ENCODE assay signal across 27 cellular contexts in genomic region chr3:170529912-170530311, GRCh38. TPM values are rescaled to one million over a fixed set of nuclear protein-coding genes. Genes with fewer than 3 reads are reported as not detected.
DNase-seq lines count a peak whose midpoint lies in the region; ATAC-seq, FAIRE-seq and TF ChIP-seq lines count a peak whose summit lies in the region.
"Had no signal": no experiment of that assay in that cellular context is flagged by ENCODE, and none has a peak within 500 bp of the region (broad histone marks: within the 10 kb centered on the region; RNA-seq: fewer than 3 reads in every experiment).

No MANE protein-coding gene starts in this region.

- H3K27ac ChIP-seq in GM23338 (ENCODE audit: low read depth), result no peak overlapping the region
- no peak overlapping the region for H3K27ac ChIP-seq in K562 (ENCODE audit: extremely low read depth, low read depth, low read length)
- no peak overlapping the region for H3K27ac ChIP-seq in body of pancreas
- H3K27ac ChIP-seq in vagina, result no peak overlapping the region
- H3K27ac ChIP-seq: BLaER1 had no signal

- no peak for TF ChIP-seq RAD21 in K562 (CRISPR knock-in tag; conservative IDR thresholded peaks at IDR 0.05 in 1 of 2, IDR thresholded peaks at IDR 0.05 in 1 of 2)

- CTCF ChIA-PET in K562 (lab: Yijun Ruan, JAX; ENCODE audit: low intra/inter-chr PET ratio), result no interaction called here

- H3K9me3 ChIP-seq in K562 (replicated peaks; ENCODE audit: control insufficient read depth, insufficient read depth, low read depth, low read length), result no peaks in the 10 kb centered on the region
- H3K9me3 ChIP-seq in body of pancreas, result no peaks in the 10 kb centered on the region
- H3K9me3 ChIP-seq in vagina, result no peaks in the 10 kb centered on the region
- H3K9me3 ChIP-seq: BE2C had no signal

- H4K20me1 ChIP-seq in GM23338 (replicated peaks; ENCODE audit: insufficient read depth), result no peaks in the 10 kb centered on the region
- H4K20me1 ChIP-seq in K562 (replicated peaks; ENCODE audit: control insufficient read depth, insufficient read depth, low read length), result no peaks in the 10 kb centered on the region
- H4K20me1 ChIP-seq: BLaER1 had no signal

- H3K27me3 ChIP-seq in GM23338 (ENCODE audit: insufficient read depth) (no peaks in the 10 kb centered on the region), K562 (ENCODE audit: control insufficient read depth in 2 of 2, insufficient read depth in 2 of 2, low read length in 2 of 2) (no peaks in the 10 kb centered on the region; a peak in 1 of 5 replicates), body of pancreas (no peaks in the 10 kb centered on the region), vagina (no peaks in the 10 kb centered on the region)
- H3K27me3 ChIP-seq: BE2C, BLaER1 had no signal

- BruUV-seq in K562 (replicated peaks; lab: Mats Ljungman, UMichigan), result no TSS peak

- H3K9me1 ChIP-seq in K562 (ENCODE audit: control insufficient read depth, insufficient read depth, low read length), result no peaks in the 10 kb centered on the region

- WGBS in K562 (ENCODE audit: insufficient coverage, low coverage, missing lambda C conversion rate), result 50% methylated on average over 4 of the region's 4 CpGs
- WGBS in body of pancreas, 2 donors, result 79 to 87% methylated on average over 4 of the region's 4 CpGs

- no peak overlapping the region for H3K4me3 Mint-ChIP-seq in GM23338
- H3K4me3 Mint-ChIP-seq: CD14-positive monocyte; CD4-positive, alpha-beta memory T cell; CD4-positive, CD25-positive, alpha-beta regulatory T cell; CD8-positive, alpha-beta memory T cell had no signal

- no peak overlapping the region for H3K27ac Mint-ChIP-seq in GM23338
- H3K27ac Mint-ChIP-seq: CD14-positive monocyte; CD4-positive, alpha-beta memory T cell; CD8-positive, alpha-beta memory T cell had no signal

- TF ChIP-seq POLR2A in K562 (conservative IDR thresholded peaks at IDR 0.05), result no peak
- TF ChIP-seq POLR2A in body of pancreas (IDR thresholded peaks at IDR 0.05), result no peak
- no peak for TF ChIP-seq POLR2A in vagina (IDR thresholded peaks at IDR 0.05)

- no peaks in the 10 kb centered on the region for H3F3A ChIP-seq in GM23338 (replicated peaks; ENCODE audit: low read depth)

- no peak overlapping the region for H3K4me3 ChIP-seq in GM23338
- H3K4me3 ChIP-seq in K562, result no peak overlapping the region
- no peak overlapping the region for H3K4me3 ChIP-seq in body of pancreas
- no peak overlapping the region for H3K4me3 ChIP-seq in vagina
- H3K4me3 ChIP-seq: BLaER1 had no signal

- H3K79me2 ChIP-seq in GM23338 (replicated peaks; ENCODE audit: insufficient read depth) (no peaks in the 10 kb centered on the region), K562 (ENCODE audit: control insufficient read depth, insufficient read depth, low read length) (no peaks in the 10 kb centered on the region)

- H3K4me1 Mint-ChIP-seq in GM23338, result peaks cover 9% of the 10 kb centered on the region
- H3K4me1 Mint-ChIP-seq: CD14-positive monocyte; CD4-positive, alpha-beta memory T cell; CD4-positive, CD25-positive, alpha-beta regulatory T cell; CD8-positive, alpha-beta memory T cell had no signal

- ATAC-seq in GM23338 (no peak), K562 (no peak), GM18520 (IDR thresholded peaks at IDR 0.05; ENCODE audit: unreplicated experiment) (no peak), body of pancreas (no peak)

- DNase-seq in NCI-H82 (lab: John Stamatoyannopoulos, UW), result peak; percentile 29
- no peak for DNase-seq in NCI-H82 treated with DMSO at 0.1 percent for 48 hours (lab: John Stamatoyannopoulos, UW; ENCODE audit: unreplicated experiment)
- DNase-seq in G401 (ENCODE audit: low spot score), result peak; percentile 23
- DNase-seq in GM23338 (ENCODE audit: low spot score), result no peak
- no peak for DNase-seq in K562 (ENCODE audit: extremely low read depth in 1 of 4, low spot score in 3 of 4)
- DNase-seq in body of pancreas, result no peak
- no peak for DNase-seq in vagina (ENCODE audit: extremely low spot score in 2 of 2)
- DNase-seq: 8988T; ACHN; BE2C; CD4-positive, alpha-beta memory T cell; CD4-positive, CD25-positive, alpha-beta regulatory T cell; CD8-positive, alpha-beta memory T cell; COR-L47; DMS153; DMS53; DMS79; DND-41; EL; GF-D8 had no signal

- H3K27me3 Mint-ChIP-seq in GM23338 (ENCODE audit: insufficient read depth, low read depth, poor library complexity), result peaks cover 2% of the 10 kb centered on the region
- H3K27me3 Mint-ChIP-seq: CD4-positive, alpha-beta memory T cell; CD4-positive, CD25-positive, alpha-beta regulatory T cell had no signal

- H3K9me3 Mint-ChIP-seq in GM23338, result no peaks in the 10 kb centered on the region
- H3K9me3 Mint-ChIP-seq: CD4-positive, alpha-beta memory T cell; CD4-positive, CD25-positive, alpha-beta regulatory T cell; CD8-positive, alpha-beta memory T cell had no signal

- no peak for TF ChIP-seq CTCF in GM23338 (conservative IDR thresholded peaks at IDR 0.05; ENCODE audit: low read depth in 2 of 2)
- TF ChIP-seq CTCF in K562 (IDR thresholded peaks at IDR 0.05 in 2 of 3, conservative IDR thresholded peaks at IDR 0.05 in 1 of 3; ENCODE audit: insufficient read depth in 2 of 3, low read depth in 1 of 3, low read length in 3 of 3), result no peak
- TF ChIP-seq CTCF in body of pancreas (IDR thresholded peaks at IDR 0.05), result no peak
- no peak for TF ChIP-seq CTCF in vagina (IDR thresholded peaks at IDR 0.05)

- intact Hi-C loops in K562 (cut with micrococcal nuclease) (no loop called here), body of pancreas (cut with DNase I) (no loop called here), vagina (cut with DNase I) (no loop called here)

- FAIRE-seq in K562 (lab: Jason Lieb, UNC), result no peak
- FAIRE-seq: A204.1, G401.6, GM12891 had no signal

- TF ChIP-seq EP300 in K562 (IDR thresholded peaks at IDR 0.05; ENCODE audit: low read length), result no peak

- 0 out of 2 replicates have a peak overlapping the region, but pooled peaks have one; percentile 38 for H2AFZ ChIP-seq in GM23338
- no peak overlapping the region for H2AFZ ChIP-seq in K562 (ENCODE audit: low read depth, low read length)

- no peaks in the 10 kb centered on the region for H3K36me3 ChIP-seq in GM23338 (ENCODE audit: insufficient read depth)
- no peaks in the 10 kb centered on the region for H3K36me3 ChIP-seq in K562 (ENCODE audit: control insufficient read depth, insufficient read depth, low read length)
- H3K36me3 ChIP-seq in body of pancreas (replicated peaks in 1 of 2; ENCODE audit: insufficient read depth in 1 of 2, low read depth in 2 of 2), result no peaks in the 10 kb centered on the region
- no peaks in the 10 kb centered on the region for H3K36me3 ChIP-seq in vagina
- H3K36me3 ChIP-seq: BLaER1 had no signal

- POLR2A ChIA-PET in K562 (lab: Yijun Ruan, JAX), result no interaction called here

- no peak overlapping the region for H3K9ac ChIP-seq in K562 (ENCODE audit: insufficient read depth in 1 of 2, low read depth in 2 of 2, low read length in 2 of 2)
- H3K9ac ChIP-seq: BLaER1 had no signal

- H3K4me2 ChIP-seq in GM23338, result no peak overlapping the region
- H3K4me2 ChIP-seq in K562 (ENCODE audit: insufficient read depth, low read length), result no peak overlapping the region
- H3K4me2 ChIP-seq: BLaER1 had no signal

- no peaks in the 10 kb centered on the region for H3K36me3 Mint-ChIP-seq in GM23338 (ENCODE audit: low read depth)
- H3K36me3 Mint-ChIP-seq: CD14-positive monocyte; CD4-positive, alpha-beta memory T cell; CD4-positive, CD25-positive, alpha-beta regulatory T cell; CD8-positive, alpha-beta memory T cell had no signal

- in situ Hi-C loops in G401 (cut with HindIII; ENCODE audit: low sequenced_read_pairs) (no loop called here), K562 (cut with MboI) (no loop called here)

- H3K4me1 ChIP-seq in GM23338 (ENCODE audit: insufficient read depth), result peaks cover 3% of the 10 kb centered on the region; the same call in 1 of the 2 replicates
- H3K4me1 ChIP-seq in K562 (replicated peaks in 1 of 2; ENCODE audit: control insufficient read depth in 2 of 2, insufficient read depth in 2 of 2, low read length in 2 of 2), result peaks cover 3% of the 10 kb centered on the region in 2 experiments; a peak in 3 of 5 replicates
- no peaks in the 10 kb centered on the region for H3K4me1 ChIP-seq in body of pancreas
- H3K4me1 ChIP-seq in vagina, result no peaks in the 10 kb centered on the region
- H3K4me1 ChIP-seq: BE2C had no signal

- no peaks in the 10 kb centered on the region for H3K9me2 ChIP-seq in GM23338 (ENCODE audit: insufficient read depth)

TF ChIP-seq in GM23338, 12 proteins besides CTCF, POLR2A, EP300 and RAD21 (continues in another document):
- TF ChIP-seq EZH2 (IDR thresholded peaks at IDR 0.05; ENCODE audit: low read depth, unreplicated experiment), result no peak

RNA-seq across cellular contexts. Expression of gene SLC7A14, which starts 56.0 kb away (rescaled TPM):
- total RNA-seq in G401 (2014; rRNA removed; shearing (Covaris generic)), result 0.06 and 0.10 TPM in 2 replicates
- 0.49 and 0.58 TPM in 2 replicates for total RNA-seq in GM23338 (2014; rRNA removed; shearing (Covaris generic))
- 0.49 and 0.82 TPM in 2 replicates for polyA plus RNA-seq in GM23338 (2016; fragmentation: Nextera tagmentation; extraction: Ambion mirVana)
- total RNA-seq in K562 (2011; cell fraction: chromatin; rRNA removed; ENCODE audit: low replicate concordance), result not detected in 2 replicates
- total RNA-seq in K562 (2011; cell fraction: nucleolus; rRNA removed), result not detected in 2 replicates
- not detected in 2 replicates for total RNA-seq in K562 (2011; cell fraction: nucleoplasm; rRNA removed)
- not detected in 2 replicates for total RNA-seq in K562 (2014; rRNA removed)
- total RNA-seq in K562 (2014; rRNA removed; fragmentation: Illumina TruSeq; extraction: Trizol), result not detected in 2 replicates
- not detected in 2 replicates for total RNA-seq in K562 (2015; rRNA removed; fragmentation: Illumina TruSeq; extraction: Trizol)
- total RNA-seq in K562 (2021), result not detected in 2 replicates
- polyA plus RNA-seq in K562 (2011; rRNA removed), result not detected in 2 replicates
- not detected in 2 replicates for polyA plus RNA-seq in K562 (2011; cell fraction: cytosol; rRNA removed)
- polyA plus RNA-seq in K562 (2011; cell fraction: nucleus; rRNA removed), result not detected in 2 replicates
- polyA plus RNA-seq in K562 (2012), result not detected in 2 replicates
- not detected in 2 replicates for polyA plus RNA-seq in K562 (2014; fragmentation: Illumina TruSeq; extraction: Trizol)
- polyA plus RNA-seq in K562 (2014; fragmentation: Nextera tagmentation; extraction: Ambion mirVana), result not detected
- polyA plus RNA-seq in K562 (2014; rRNA removed), result not detected in 2 replicates
- under 0.01 TPM in 1 of 2 replicates, not detected in the other for polyA minus RNA-seq in K562 (2011; rRNA and poly(A)+ RNA removed)
- polyA minus RNA-seq in K562 (2011; cell fraction: cytosol; rRNA and poly(A)+ RNA removed), result not detected in 2 replicates
- not detected in 2 replicates for polyA minus RNA-seq in K562 (2011; cell fraction: nucleus; rRNA and poly(A)+ RNA removed)
- total RNA-seq in body of pancreas, result under 1 TPM in 1 of 2 donors, not detected in 1; 0.26 TPM
- 1.2 TPM for total RNA-seq in vagina
- total RNA-seq: A673; CD4-positive, alpha-beta memory T cell; CD4-positive, CD25-positive, alpha-beta regulatory T cell; CD8-positive, alpha-beta memory T cell had no signal
- polyA plus RNA-seq: CD14-positive monocyte; CD4-positive, alpha-beta memory T cell; CD4-positive, CD25-positive, alpha-beta regulatory T cell; CD8-positive, alpha-beta memory T cell had no signal

Comparison
In these comparisons a context has a peak if more than half of its experiments do, and no peak if none do; other contexts are left out.
1. DNase-seq: peak in NCI-H82 (single experiment) and G401 (single experiment); none in NCI-H82 treated with DMSO at 0.1 percent for 48 hours (single experiment), GM23338 (single experiment), K562 (0 of 4), body of pancreas (0 of 4) and vagina (0 of 2).